8 cellular contexts compared by ENCODE assay signal in genomic region chr17:46922487-46922803, GRCh38. TPM values are rescaled to one million over a fixed set of nuclear protein-coding genes. Genes with fewer than 3 reads are reported as not detected.
A peak's percentile ranks its signal among the peaks of the same experiment; 100 is the strongest.
DNase-seq lines count a peak whose midpoint lies in the region; ATAC-seq and TF ChIP-seq lines count a peak whose summit lies in the region.

No MANE protein-coding gene starts in this region.

- no peaks in the 10 kb centered on the region for H3K36me3 ChIP-seq in MM.1S (replicated peaks; ENCODE audit: insufficient read depth, low read length)
- no peaks in the 10 kb centered on the region for H3K36me3 ChIP-seq in effector memory CD4-positive, alpha-beta T cell (ENCODE audit: control insufficient read depth, insufficient read depth, low read length)
- peaks cover 0 to 6% (median 0%) of the 10 kb centered on the region in 3 experiments for H3K36me3 ChIP-seq in naive thymus-derived CD4-positive, alpha-beta T cell (ENCODE audit: control insufficient read depth in 2 of 3, insufficient read depth in 3 of 3, low read length in 3 of 3)

- no peaks in the 10 kb centered on the region for H3K27me3 ChIP-seq in MM.1S (replicated peaks; ENCODE audit: insufficient read depth, low read length)
- H3K27me3 ChIP-seq in effector memory CD4-positive, alpha-beta T cell (replicated peaks; ENCODE audit: control insufficient read depth, insufficient read depth, low read length, poor library complexity, severe bottlenecking), result no peaks in the 10 kb centered on the region
- H3K27me3 ChIP-seq in naive thymus-derived CD4-positive, alpha-beta T cell (ENCODE audit: control insufficient read depth in 2 of 2, insufficient read depth in 2 of 2, low read length in 2 of 2), result no peaks in the 10 kb centered on the region

- peaks cover 22% of the 10 kb centered on the region; the same call in 1 of the 2 replicates for H3K4me1 ChIP-seq in MM.1S (ENCODE audit: low read length)
- H3K4me1 ChIP-seq in effector memory CD4-positive, alpha-beta T cell (ENCODE audit: control insufficient read depth, insufficient read depth, low read length, poor library complexity, severe bottlenecking), result peaks cover 5% of the 10 kb centered on the region
- H3K4me1 ChIP-seq in naive thymus-derived CD4-positive, alpha-beta T cell (ENCODE audit: control insufficient read depth in 2 of 2, insufficient read depth in 2 of 2, low read length in 2 of 2), result peaks cover 16 to 30% of the 10 kb centered on the region in 2 donors

- DNase-seq in AG09309 (ENCODE audit: low read depth) (no peak), MM.1S (no peak), germinal center (ENCODE audit: low spot score) (no peak), GM19238 (ENCODE audit: insufficient read length, low spot score) (no peak)
- DNase-seq in effector memory CD4-positive, alpha-beta T cell, result no peak
- DNase-seq in naive thymus-derived CD4-positive, alpha-beta T cell, result no peak

- H3K27me3 Mint-ChIP-seq in naive thymus-derived CD4-positive, alpha-beta T cell, result peaks cover 0 to 4% (median 0%) of the 10 kb centered on the region in 5 donors

- H3K27ac ChIP-seq in MM.1S (ENCODE audit: low read length), result peak overlapping the region; percentile 93; the same call in 1 of the 2 replicates
- peak overlapping the region; percentile 94 for H3K27ac ChIP-seq in effector memory CD4-positive, alpha-beta T cell (ENCODE audit: insufficient read depth, low read length, poor library complexity, severe bottlenecking)
- peak overlapping the region; percentile 78 for H3K27ac ChIP-seq in naive thymus-derived CD4-positive, alpha-beta T cell (ENCODE audit: low read depth, low read length)

- H3K9me2 ChIP-seq in MM.1S (replicated peaks; ENCODE audit: insufficient read depth, low read length), result no peaks in the 10 kb centered on the region

- H3K79me2 ChIP-seq in MM.1S (ENCODE audit: low read length), result peaks cover 47% of the 10 kb centered on the region

- H3K9me3 Mint-ChIP-seq in naive thymus-derived CD4-positive, alpha-beta T cell, result peaks cover 0 to 5% (median 0%) of the 10 kb centered on the region in 11 donors

- H3K4me3 ChIP-seq in AG09309 (ENCODE audit: control insufficient read depth, low read depth, low read length), result peak overlapping the region; percentile 72
- H3K4me3 ChIP-seq in MM.1S (ENCODE audit: low read length), result peak overlapping the region; percentile 94
- peak overlapping the region; percentile 93 for H3K4me3 ChIP-seq in effector memory CD4-positive, alpha-beta T cell (ENCODE audit: insufficient read depth, low read depth, low read length, poor library complexity, severe bottlenecking)
- peak overlapping the region; percentile 84 for H3K4me3 ChIP-seq in naive thymus-derived CD4-positive, alpha-beta T cell (ENCODE audit: low read length)

- TF ChIP-seq CTCF in AG09309 (IDR thresholded peaks at IDR 0.05; ENCODE audit: control insufficient read depth, insufficient read depth, low read depth, low read length, missing control alignments) (no peak), MM.1S (IDR thresholded peaks at IDR 0.05; ENCODE audit: low read length) (no peak)

- H3K36me3 Mint-ChIP-seq in naive thymus-derived CD4-positive, alpha-beta T cell, result peaks cover 0 to 4% (median 0%) of the 10 kb centered on the region in 5 donors

- peak overlapping the region; percentile 87 for H3K4me2 ChIP-seq in MM.1S (ENCODE audit: low read depth, low read length)

- H3F3A ChIP-seq in MM.1S (ENCODE audit: insufficient read depth, low read length), result peaks cover 14% of the 10 kb centered on the region; the same call in 1 of the 2 replicates

- no peaks in the 10 kb centered on the region for H4K20me1 ChIP-seq in MM.1S (ENCODE audit: insufficient read depth, low read length)

- CTCF ChIA-PET in naive thymus-derived CD4-positive, alpha-beta T cell (lab: Charles Lee), result interaction anchor here (0.6 kb wide), 1 partner anchor 150 kb away, joined by 3 read pairs; no protein-coding TSS in a partner anchor

- H2AFZ ChIP-seq in MM.1S (ENCODE audit: low read length), result peak overlapping the region; percentile 94

- H3K9ac ChIP-seq in MM.1S (ENCODE audit: low read length), result peak overlapping the region; percentile 92

- peak overlapping the region; percentile 97 to 100 (median 100) for H3K27ac Mint-ChIP-seq in naive thymus-derived CD4-positive, alpha-beta T cell

- ATAC-seq in naive thymus-derived CD4-positive, alpha-beta T cell, result peak; percentile 1
- ATAC-seq in HG03571 (IDR thresholded peaks at IDR 0.05; ENCODE audit: unreplicated experiment), result no peak
- ATAC-seq in HG03097 (IDR thresholded peaks at IDR 0.05; ENCODE audit: low FRiP score, unreplicated experiment), result no peak

- peak overlapping the region; percentile 86 to 97 (median 92) for H3K4me3 Mint-ChIP-seq in naive thymus-derived CD4-positive, alpha-beta T cell

- intact Hi-C loops in naive thymus-derived CD4-positive, alpha-beta T cell (cut with micrococcal nuclease), result loop anchor here in 1 of 2 donors (1.0 to 10.0 kb wide), 2 partner anchors 145 to 1338 kb away; no protein-coding TSS in a partner anchor

- H3K9me3 ChIP-seq in MM.1S (replicated peaks; ENCODE audit: insufficient read depth, low read length), result no peaks in the 10 kb centered on the region
- H3K9me3 ChIP-seq in effector memory CD4-positive, alpha-beta T cell (ENCODE audit: control insufficient read depth, low read length), result no peaks in the 10 kb centered on the region
- H3K9me3 ChIP-seq in naive thymus-derived CD4-positive, alpha-beta T cell (ENCODE audit: control insufficient read depth in 2 of 3, low read length in 3 of 3), result no peaks in the 10 kb centered on the region

- peaks cover 29 to 53% (median 46%) of the 10 kb centered on the region in 7 donors for H3K4me1 Mint-ChIP-seq in naive thymus-derived CD4-positive, alpha-beta T cell

- POLR2A ChIA-PET in naive thymus-derived CD4-positive, alpha-beta T cell (lab: Charles Lee), result no interaction called here

RNA-seq across cellular contexts. Expression of gene GOSR2, which starts 0.5 kb away (rescaled TPM):
- total RNA-seq in naive thymus-derived CD4-positive, alpha-beta T cell, result 10 to 100 TPM; 62.1 to 95.5 (median 71.0) TPM
- 10 to 100 TPM; 44.5 to 58.7 TPM for polyA plus RNA-seq in naive thymus-derived CD4-positive, alpha-beta T cell

RNA-seq across cellular contexts. Expression of gene RPRML, which starts 56.6 kb away (rescaled TPM):
- total RNA-seq in naive thymus-derived CD4-positive, alpha-beta T cell, result not detected
- not detected for polyA plus RNA-seq in naive thymus-derived CD4-positive, alpha-beta T cell
